15 cellular contexts compared by ENCODE assay signal in the genomic region with DNA sequence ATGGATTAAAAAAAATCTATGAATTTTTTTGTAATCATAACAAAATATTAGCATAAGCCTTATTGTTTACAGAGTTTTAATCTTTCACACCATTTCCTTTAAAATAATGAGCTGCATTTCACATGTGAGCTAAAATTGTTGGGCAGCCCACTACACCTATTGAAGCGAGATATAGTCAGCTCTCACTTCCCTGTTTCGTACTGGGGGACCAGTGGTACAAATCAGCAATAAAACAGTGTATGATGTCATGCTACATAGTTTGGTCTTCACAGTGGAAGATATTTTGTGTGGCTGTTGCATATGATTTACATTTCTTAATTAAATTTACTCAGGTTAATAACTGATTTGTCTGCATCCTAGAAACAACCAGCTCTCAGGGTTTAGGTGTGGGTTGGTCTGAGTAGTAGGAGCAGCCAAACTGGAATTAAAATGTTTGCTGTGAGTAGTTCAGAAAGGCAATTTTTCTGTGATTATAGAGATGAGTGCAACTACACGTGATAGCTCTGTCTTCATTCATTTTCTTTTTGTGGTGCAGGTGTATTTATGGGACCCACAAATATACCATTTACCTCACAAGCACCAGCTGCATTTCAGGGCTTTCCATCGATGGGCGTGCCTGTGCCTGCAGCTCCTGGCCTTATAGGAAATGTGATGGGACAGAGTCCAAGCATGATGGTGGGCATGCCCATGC.
A peak's percentile ranks its signal among the peaks of the same experiment; 100 is the strongest.
DNase-seq lines count a peak whose midpoint lies in the region; ATAC-seq and TF ChIP-seq lines count a peak whose summit lies in the region.
"Had no signal": no experiment of that assay in that cellular context is flagged by ENCODE, and none has a peak within 500 bp of the region (broad histone marks: within the 10 kb centered on the region; RNA-seq: fewer than 3 reads in every experiment).

No MANE protein-coding gene starts in this region.

- H2BK120ac ChIP-seq in H9 (ENCODE audit: low read depth, low read length, poor library complexity, severe bottlenecking), result no peak overlapping the region

- WGBS in H9 (ENCODE audit: extremely low coverage, insufficient read length, low lambda C conversion rate), result no CpG with 5 or more reads among the region's 5 CpGs
- WGBS in aorta, 2 donors, result 92 to 98% methylated on average over 5 of the region's 5 CpGs

- H3K18ac ChIP-seq in H9 (ENCODE audit: insufficient read length, low read depth, low read length), result no peak overlapping the region

- ATAC-seq in GM18502 (IDR thresholded peaks at IDR 0.05; ENCODE audit: poor library complexity, unreplicated experiment), result peak; percentile 100
- ATAC-seq in GM19467 (IDR thresholded peaks at IDR 0.05; ENCODE audit: unreplicated experiment), result peak; percentile 100
- ATAC-seq in HG02970 (IDR thresholded peaks at IDR 0.05; ENCODE audit: low FRiP score, unreplicated experiment), result peak; percentile 98
- no peak for ATAC-seq in aorta (ENCODE audit: low FRiP score)
- ATAC-seq: K562, left lung, psoas muscle, T-helper 17 cell had no signal

- H4K20me1 ChIP-seq in H9 (ENCODE audit: control insufficient read depth, insufficient read depth, insufficient read length), result no peaks in the 10 kb centered on the region

- no peak overlapping the region for H4K91ac ChIP-seq in H9 (ENCODE audit: insufficient read length, low read depth, low read length)

- no peak overlapping the region for H3T11ph ChIP-seq in H9 (ENCODE audit: low read length)

- no peak overlapping the region for H3K4me3 Mint-ChIP-seq in H9
- H3K4me3 Mint-ChIP-seq: T-helper 17 cell had no signal

- no peak overlapping the region for H2AK5ac ChIP-seq in H9 (ENCODE audit: insufficient read length, low read length)

- intact Hi-C loops in aorta (cut with DNase I), result no loop called here

- H3K4me1 ChIP-seq in H9 (ENCODE audit: insufficient read depth, low read length) (no peaks in the 10 kb centered on the region), aorta (ENCODE audit: control insufficient read depth in 1 of 2, insufficient read depth in 2 of 2, low read length in 2 of 2) (no peaks in the 10 kb centered on the region)
- H3K4me1 ChIP-seq: left lung, psoas muscle had no signal

- H3K27ac ChIP-seq in H9 (ENCODE audit: insufficient read length, low read depth, low read length) (no peak overlapping the region), aorta (ENCODE audit: low read depth in 1 of 2, low read length in 2 of 2) (no peak overlapping the region)
- H3K27ac ChIP-seq: left lung, psoas muscle had no signal

- H3K9me3 Mint-ChIP-seq in H9, result no peaks in the 10 kb centered on the region

- TF ChIP-seq CTCF in H9 (conservative IDR thresholded peaks at IDR 0.05), result no peak

- DNase-seq in MV-4-11 (lab: John Stamatoyannopoulos, UW), result peak; percentile 11
- no peak for DNase-seq in H9
- DNase-seq in NCI-H526 treated with DMSO at 0.1 percent for 48 hours (lab: John Stamatoyannopoulos, UW), result no peak
- no peak for DNase-seq in aorta
- DNase-seq in midbrain (lab: John Stamatoyannopoulos, UW), result no peak
- DNase-seq: activated CD8-positive, alpha-beta memory T cell treated with anti-CD3 and anti-CD28 coated beads, Interleukin-2, amount 50 U/mL, for 48 hours; C1 segment of cervical spinal cord; left lung; psoas muscle; T-helper 17 cell; trophoblast cell had no signal

- H3K14ac ChIP-seq in H9 (ENCODE audit: insufficient read depth, low read length), result no peak overlapping the region

- no peak overlapping the region for H3K9ac ChIP-seq in H9 (ENCODE audit: extremely low read depth, insufficient read length, low read length)

- no peaks in the 10 kb centered on the region for H3K23me2 ChIP-seq in H9 (ENCODE audit: insufficient read length, low read depth, low read length, poor library complexity, severe bottlenecking)

- H3K4ac ChIP-seq in H9 (ENCODE audit: low read depth, low read length), result no peak overlapping the region

- no peak overlapping the region for H3K56ac ChIP-seq in H9 (ENCODE audit: insufficient read length, low read depth, low read length)

- no peak overlapping the region for H2BK15ac ChIP-seq in H9 (ENCODE audit: low read depth, low read length)

- no peak overlapping the region for H4K8ac ChIP-seq in H9 (replicated peaks; ENCODE audit: insufficient read length, low read depth, low read length)

- H3K79me2 ChIP-seq in H9 (ENCODE audit: insufficient read depth, low read length), result no peaks in the 10 kb centered on the region

- H3K4me1 Mint-ChIP-seq in H9, result no peaks in the 10 kb centered on the region
- H3K4me1 Mint-ChIP-seq: T-helper 17 cell had no signal

- no peak overlapping the region for H2BK12ac ChIP-seq in H9 (ENCODE audit: insufficient read length, low read depth, low read length)

- H3K79me1 ChIP-seq in H9 (ENCODE audit: insufficient read depth, low read depth, low read length, poor library complexity, severe bottlenecking), result no peaks in the 10 kb centered on the region

- H3K27ac Mint-ChIP-seq in H9, result no peak overlapping the region
- H3K27ac Mint-ChIP-seq: T-helper 17 cell had no signal

- H4K5ac ChIP-seq in H9 (ENCODE audit: insufficient read length, low read depth, low read length), result no peak overlapping the region

- H2BK20ac ChIP-seq in H9 (ENCODE audit: low read depth, low read length, poor library complexity, severe bottlenecking), result no peak overlapping the region

- peaks cover 0 to 5% of the 10 kb centered on the region in 2 donors for H3K36me3 ChIP-seq in aorta (ENCODE audit: control insufficient read depth in 1 of 2, insufficient read depth in 2 of 2, low read length in 1 of 2)

- no peaks in the 10 kb centered on the region for H3K27me3 ChIP-seq in H9 (ENCODE audit: insufficient read depth, low read length)
- H3K27me3 ChIP-seq in aorta (ENCODE audit: control insufficient read depth in 1 of 2, insufficient read depth in 2 of 2, low read length in 1 of 2), result no peaks in the 10 kb centered on the region
- H3K27me3 ChIP-seq: left lung had no signal

- no peak overlapping the region for H3K4me2 ChIP-seq in H9 (ENCODE audit: insufficient read depth, insufficient read length, low read length)

- H2BK5ac ChIP-seq in H9 (ENCODE audit: insufficient read length, low read length), result no peak overlapping the region

- no peaks in the 10 kb centered on the region for H3K9me3 ChIP-seq in H9 (ENCODE audit: control insufficient read depth, low read depth, low read length)
- H3K9me3 ChIP-seq in aorta (ENCODE audit: control insufficient read depth, low read length), result no peaks in the 10 kb centered on the region
- H3K9me3 ChIP-seq: left lung, psoas muscle had no signal

- no peaks in the 10 kb centered on the region for H3K27me3 Mint-ChIP-seq in H9 (ENCODE audit: low read depth)
- H3K27me3 Mint-ChIP-seq: T-helper 17 cell had no signal

- no peak overlapping the region for H3K23ac ChIP-seq in H9 (ENCODE audit: insufficient read length, low read depth, low read length)

- H2AFZ ChIP-seq in H9 (ENCODE audit: low read length), result no peak overlapping the region

- peaks cover 0 to 6% (median 0%) of the 10 kb centered on the region in 3 experiments; a peak in 1 of 7 replicates for H3K36me3 Mint-ChIP-seq in H9 (ENCODE audit: insufficient read depth in 1 of 3, low read depth in 3 of 3)

- H3K4me3 ChIP-seq in aorta (ENCODE audit: low read length in 2 of 2), result no peak overlapping the region
- H3K4me3 ChIP-seq: K562, left lung, psoas muscle had no signal
